1 cellular context compared by ENCODE assay signal in genomic region chr22:20429254-20430100, GRCh38.
A peak's percentile ranks its signal among the peaks of the same experiment; 100 is the strongest.
TF ChIP-seq lines count a peak whose summit lies in the region.

No MANE protein-coding gene starts in this region.

TF ChIP-seq in K562, 482 proteins besides CTCF, POLR2A, EP300 and RAD21 (continued from another document and continues in another):
- TF ChIP-seq FOXO4 (CRISPR knock-in tag; IDR thresholded peaks at IDR 0.05): peak; percentile 9; the same call in 1 of the 2 replicates
- 0 out of 2 replicates have a peak, but pooled peaks have one; percentile 29 for TF ChIP-seq SMARCA5 (IDR thresholded peaks at IDR 0.05)
- TF ChIP-seq ZBTB2 (IDR thresholded peaks at IDR 0.05): peak; percentile 71; the same call in 1 of the 2 replicates
- TF ChIP-seq MYNN (IDR thresholded peaks at IDR 0.05): 0 out of 2 replicates have a peak, but pooled peaks have one; percentile 36
- peak; percentile 24; the same call in 1 of the 2 replicates for TF ChIP-seq MYNN (CRISPR knock-in tag; IDR thresholded peaks at IDR 0.05)
- TF ChIP-seq ZBED1 (IDR thresholded peaks at IDR 0.05): 0 out of 2 replicates have a peak, but pooled peaks have one; percentile 3
- TF ChIP-seq L3MBTL2 (IDR thresholded peaks at IDR 0.05): peak; percentile 78; the same call in 1 of the 2 replicates
- TF ChIP-seq ZBTB11 (CRISPR knock-in tag; IDR thresholded peaks at IDR 0.05): peak in 1 of 3 experiments; percentile 21; a peak in 1 of 6 replicates
- TF ChIP-seq HBP1 (CRISPR knock-in tag; IDR thresholded peaks at IDR 0.05): peak; percentile 4; the same call in 1 of the 2 replicates
- peak; percentile 49; the same call in 1 of the 2 replicates for TF ChIP-seq ESRRA (IDR thresholded peaks at IDR 0.05; ENCODE audit: borderline replicate concordance, low read depth)
- TF ChIP-seq BRCA1 (IDR thresholded peaks at IDR 0.05): no peak
- no peak for TF ChIP-seq BRCA1 (CRISPR knock-in tag; IDR thresholded peaks at IDR 0.05)
- 0 out of 2 replicates have a peak, but pooled peaks have one; percentile 48 for TF ChIP-seq RHOXF2B (CRISPR knock-in tag; conservative IDR thresholded peaks at IDR 0.05)
- TF ChIP-seq ZNF282 (CRISPR knock-in tag; IDR thresholded peaks at IDR 0.05): peak; percentile 99
- peak; percentile 74 for TF ChIP-seq CXXC5 (CRISPR knock-in tag; IDR thresholded peaks at IDR 0.05)
- TF ChIP-seq PHB (CRISPR knock-in tag; IDR thresholded peaks at IDR 0.05): peak; percentile 59
- no peak for TF ChIP-seq MYBL2 (IDR thresholded peaks at IDR 0.05; ENCODE audit: low read depth)
- peak; percentile 85; the same call in 1 of the 2 replicates for TF ChIP-seq MYBL2 (CRISPR knock-in tag; IDR thresholded peaks at IDR 0.05; ENCODE audit: borderline replicate concordance)
- TF ChIP-seq HDAC2 (IDR thresholded peaks at IDR 0.05): peak; percentile 54; the same call in 1 of the 2 replicates
- peak; percentile 67; the same call in 1 of the 2 replicates for TF ChIP-seq REST (CRISPR knock-in tag; IDR thresholded peaks at IDR 0.05; ENCODE audit: low read depth)
- TF ChIP-seq KLF10 (CRISPR knock-in tag; IDR thresholded peaks at IDR 0.05): 0 out of 2 replicates have a peak, but pooled peaks have one; percentile 9
- TF ChIP-seq GTF2B (IDR thresholded peaks at IDR 0.05; ENCODE audit: extremely low read depth, insufficient read length): no peak
- 0 out of 2 replicates have a peak, but pooled peaks have one; percentile 9 for TF ChIP-seq CHD2 (IDR thresholded peaks at IDR 0.05; ENCODE audit: low read depth, low read length)
- TF ChIP-seq SMARCE1 (IDR thresholded peaks at IDR 0.05): peak; percentile 51; the same call in 1 of the 2 replicates
- no peak for TF ChIP-seq SNIP1 (IDR thresholded peaks at IDR 0.05; ENCODE audit: low read depth)
- TF ChIP-seq CTCFL (IDR thresholded peaks at IDR 0.05; ENCODE audit: borderline replicate concordance, insufficient read depth, low read depth, low read length, poor library complexity, severe bottlenecking): peak; percentile 64
- TF ChIP-seq ZSCAN32 (CRISPR knock-in tag; IDR thresholded peaks at IDR 0.05): peak; percentile 64
- TF ChIP-seq RNF2 (IDR thresholded peaks at IDR 0.05): no peak
- peak; percentile 88 for TF ChIP-seq E2F3 (CRISPR knock-in tag; IDR thresholded peaks at IDR 0.05)
- TF ChIP-seq TCF15 (CRISPR knock-in tag; IDR thresholded peaks at IDR 0.05): peak; percentile 49; the same call in 1 of the 2 replicates
- TF ChIP-seq ZKSCAN3 (CRISPR knock-in tag; IDR thresholded peaks at IDR 0.05): no peak
- 0 out of 4 replicates have a peak, but pooled peaks of 1 of the 2 experiments have one; percentile 31 for TF ChIP-seq MLLT1 (IDR thresholded peaks at IDR 0.05)
- TF ChIP-seq THAP12 (CRISPR knock-in tag; IDR thresholded peaks at IDR 0.05): peak; percentile 92
- TF ChIP-seq HDAC1 (IDR thresholded peaks at IDR 0.05): peak in 1 of 2 experiments; percentile 73; a peak in 2 of 4 replicates
- peak; percentile 82 to 86 for TF ChIP-seq E2F6 (IDR thresholded peaks at IDR 0.05; ENCODE audit: borderline replicate concordance in 1 of 2, extremely low read depth in 1 of 2, insufficient read depth in 1 of 2, insufficient read length in 1 of 2, low read depth in 1 of 2, low read length in 1 of 2, poor library complexity in 1 of 2, severe bottlenecking in 1 of 2)
- TF ChIP-seq TCF3 (CRISPR knock-in tag; IDR thresholded peaks at IDR 0.05): no peak; the same call in 1 of the 2 replicates
- peak; percentile 92 for TF ChIP-seq ERF (CRISPR knock-in tag; IDR thresholded peaks at IDR 0.05)
- TF ChIP-seq CREM (IDR thresholded peaks at IDR 0.05; ENCODE audit: low read depth): 0 out of 2 replicates have a peak, but pooled peaks have one; percentile 54
